19 cellular contexts compared by ENCODE assay signal in genomic region chr6:53340536-53340935, GRCh38. TPM values are rescaled to one million over a fixed set of nuclear protein-coding genes. Genes with fewer than 3 reads are reported as not detected.
A peak's percentile ranks its signal among the peaks of the same experiment; 100 is the strongest.
DNase-seq lines count a peak whose midpoint lies in the region; ATAC-seq, FAIRE-seq and TF ChIP-seq lines count a peak whose summit lies in the region.
"Had no signal": no experiment of that assay in that cellular context is flagged by ENCODE, and none has a peak within 500 bp of the region (broad histone marks: within the 10 kb centered on the region; RNA-seq: fewer than 3 reads in every experiment).

No MANE protein-coding gene starts in this region.

- POLR2A ChIA-PET in GM12878 (lab: Charles Lee), result interaction anchor here (0.8 to 5.8 kb wide), 13 partner anchors 8 to 122 kb away, joined by 3 to 57 read pairs (median 4); partner anchors contain the start of gene ELOVL5
- POLR2A ChIA-PET in WTC11 (lab: Charles Lee), result no interaction called here

- intact Hi-C loops in activated CD4-positive, alpha-beta T cell treated with anti-CD3 and anti-CD28 coated beads, Interleukin-2, amount 10 ng/mL, durations not matched to agents 24 days and 14 days (cut with micrococcal nuclease), result no loop called here
- intact Hi-C loops in GM12878 (cut with micrococcal nuclease; ENCODE audit: unreplicated experiment), result no loop called here

- no TSS peak for BruUV-seq in GM12878 (replicated peaks; lab: Mats Ljungman, UMichigan)

- peak; percentile 6 for ATAC-seq in GM12878
- no peak for ATAC-seq in WTC11
- ATAC-seq in HG03571 (IDR thresholded peaks at IDR 0.05; ENCODE audit: unreplicated experiment), result no peak

- RAD21 ChIA-PET in GM12878 (lab: Charles Lee; ENCODE audit: unreplicated experiment), result interaction anchor here (0.5 to 7.3 kb wide), 30 partner anchors 8 to 169 kb away, joined by 3 to 51 read pairs (median 4); partner anchors contain the start of gene ELOVL5

- peaks cover 97% of the 10 kb centered on the region for H3K79me2 ChIP-seq in OCI-LY1 (ENCODE audit: insufficient read depth, low read length)
- H3K79me2 ChIP-seq in GM12878 (ENCODE audit: control insufficient read depth, insufficient read depth, low read length), result peaks cover 98% of the 10 kb centered on the region

- peak; percentile 37 for DNase-seq in activated CD4-positive, alpha-beta T cell treated with anti-CD3 and anti-CD28 coated beads, Interleukin-2, amount 10 ng/mL, durations not matched to agents 24 days and 14 days
- DNase-seq in activated CD4-positive, alpha-beta T cell treated with anti-CD3 and anti-CD28 coated beads, Interleukin-2, amount 50 U/mL, for 4 hours, result no peak
- DNase-seq in GM12878 (ENCODE audit: low read depth, low spot score) (no peak), NCI-H2227 treated with DMSO at 0.1 percent for 48 hours (lab: John Stamatoyannopoulos, UW) (no peak), WTC11 (ENCODE audit: low spot score) (no peak)
- DNase-seq: 8988T, COR-L47, H7, IMR-90, NCI-H1436, NCI-H2029 treated with DMSO at 0.1 percent for 48 hours, NCI-H2171 treated with DMSO at 0.1 percent for 48 hours, NCI-H510A, Right ventricle myocardium superior had no signal

- no peak overlapping the region for H3K9ac ChIP-seq in OCI-LY1 (ENCODE audit: low read length)
- H3K9ac ChIP-seq in GM12878 (ENCODE audit: control insufficient read depth, insufficient read depth, low read length), result no peak overlapping the region
- no peak overlapping the region for H3K9ac ChIP-seq in subcutaneous abdominal adipose tissue (ENCODE audit: low read length in 5 of 5)

- H3K27me3 Mint-ChIP-seq in activated CD4-positive, alpha-beta T cell treated with anti-CD3 and anti-CD28 coated beads, Interleukin-2, amount 10 ng/mL, durations not matched to agents 24 days and 14 days, result no peaks in the 10 kb centered on the region
- no peaks in the 10 kb centered on the region for H3K27me3 Mint-ChIP-seq in WTC11 (ENCODE audit: low read depth)

- TF ChIP-seq CTCF in OCI-LY1 (IDR thresholded peaks at IDR 0.05; ENCODE audit: low read length), result no peak
- TF ChIP-seq CTCF in GM12878 (IDR thresholded peaks at IDR 0.05 in 2 of 3, conservative IDR thresholded peaks at IDR 0.05 in 1 of 3; ENCODE audit: control insufficient read depth in 2 of 3, extremely low read depth in 1 of 3, insufficient read depth in 1 of 3, low read depth in 3 of 3, low read length in 3 of 3), result no peak
- TF ChIP-seq CTCF in WTC11 (IDR thresholded peaks at IDR 0.05), result no peak

- TF ChIP-seq POLR2A in GM12878 (IDR thresholded peaks at IDR 0.05; ENCODE audit: low read depth, low read length), result no peak

- no peaks in the 10 kb centered on the region for H4K20me1 ChIP-seq in OCI-LY1 (ENCODE audit: insufficient read depth, low read length)
- no peaks in the 10 kb centered on the region for H4K20me1 ChIP-seq in GM12878 (ENCODE audit: control insufficient read depth, insufficient read depth)

- FAIRE-seq in GM12878 (lab: Jason Lieb, UNC), result no peak
- FAIRE-seq: RCC 7860 had no signal

- H3K27ac Mint-ChIP-seq in activated CD4-positive, alpha-beta T cell treated with anti-CD3 and anti-CD28 coated beads, Interleukin-2, amount 10 ng/mL, durations not matched to agents 24 days and 14 days, result no peak overlapping the region
- H3K27ac Mint-ChIP-seq in WTC11, result no peak overlapping the region

- no peak overlapping the region for H3K27ac ChIP-seq in OCI-LY1 (ENCODE audit: low read depth, low read length, poor library complexity, severe bottlenecking)
- no peak overlapping the region for H3K27ac ChIP-seq in GM12878 (ENCODE audit: control insufficient read depth, insufficient read depth)
- H3K27ac ChIP-seq in subcutaneous abdominal adipose tissue (ENCODE audit: low read depth, low read length), result peak overlapping the region; percentile 49
- H3K27ac ChIP-seq: SK-N-MC had no signal

- H3K27me3 ChIP-seq in OCI-LY1 (ENCODE audit: insufficient read depth, low read length) (no peaks in the 10 kb centered on the region), GM12878 (replicated peaks in 1 of 2; ENCODE audit: control insufficient read depth in 2 of 2, insufficient read depth in 2 of 2, low read length in 1 of 2) (no peaks in the 10 kb centered on the region), subcutaneous abdominal adipose tissue (ENCODE audit: control insufficient read depth in 5 of 5, insufficient read depth in 4 of 5, low read length in 5 of 5) (no peaks in the 10 kb centered on the region)

- no peaks in the 10 kb centered on the region for H3K9me3 Mint-ChIP-seq in activated CD4-positive, alpha-beta T cell treated with anti-CD3 and anti-CD28 coated beads, Interleukin-2, amount 10 ng/mL, durations not matched to agents 24 days and 14 days
- H3K9me3 Mint-ChIP-seq in WTC11, result no peaks in the 10 kb centered on the region

- 0 out of 2 replicates have a peak, but pooled peaks cover 3% of the 10 kb centered on the region for H3F3A ChIP-seq in OCI-LY1 (ENCODE audit: insufficient read depth, low read length)

- H3K9me2 ChIP-seq in OCI-LY1 (ENCODE audit: low read depth, low read length), result no peaks in the 10 kb centered on the region

- H3K4me3 Mint-ChIP-seq in activated CD4-positive, alpha-beta T cell treated with anti-CD3 and anti-CD28 coated beads, Interleukin-2, amount 10 ng/mL, durations not matched to agents 24 days and 14 days, result no peak overlapping the region
- H3K4me3 Mint-ChIP-seq in WTC11, result no peak overlapping the region

- CTCF ChIA-PET in GM12878 (lab: Yijun Ruan, JAX), result interaction anchor here (1.0 to 3.1 kb wide), 12 partner anchors 10 to 168 kb away, joined by 3 to 31 read pairs (median 4); no protein-coding TSS in a partner anchor
- CTCF ChIA-PET in WTC11 (lab: Charles Lee), result no interaction called here

- H2AFZ ChIP-seq in OCI-LY1 (ENCODE audit: low read length) (no peak overlapping the region), GM12878 (ENCODE audit: control insufficient read depth, low read depth, low read length) (no peak overlapping the region)

- no peak for TF ChIP-seq EP300 in GM12878 (IDR thresholded peaks at IDR 0.05; ENCODE audit: borderline replicate concordance in 1 of 2, control insufficient read depth in 1 of 2, low read depth in 2 of 2, low read length in 2 of 2)

- H3K4me2 ChIP-seq in OCI-LY1 (ENCODE audit: low read length), result peak overlapping the region; percentile 51; the same call in 1 of the 2 replicates
- peak overlapping the region; percentile 6 for H3K4me2 ChIP-seq in GM12878 (ENCODE audit: control insufficient read depth, insufficient read depth)

- H3K4me1 ChIP-seq in OCI-LY1 (ENCODE audit: insufficient read depth, low read length, severe bottlenecking) (peaks cover 95% of the 10 kb centered on the region), GM12878 (ENCODE audit: control insufficient read depth, insufficient read depth, low read length) (peaks cover 28% of the 10 kb centered on the region), subcutaneous abdominal adipose tissue (ENCODE audit: control insufficient read depth in 5 of 5, insufficient read depth in 5 of 5, low read length in 5 of 5) (peaks cover 6 to 86% (median 75%) of the 10 kb centered on the region in 5 donors)

- no peak for TF ChIP-seq RAD21 in GM12878 (IDR thresholded peaks at IDR 0.05; ENCODE audit: insufficient read depth, low read depth, low read length)

- H3K36me3 Mint-ChIP-seq in activated CD4-positive, alpha-beta T cell treated with anti-CD3 and anti-CD28 coated beads, Interleukin-2, amount 10 ng/mL, durations not matched to agents 24 days and 14 days (ENCODE audit: low read depth), result peaks cover 21% of the 10 kb centered on the region
- H3K36me3 Mint-ChIP-seq in WTC11, result peaks cover 10% of the 10 kb centered on the region

- SMC1A ChIA-PET in GM12878 (lab: Charles Lee; ENCODE audit: uncharacterized antibody, unreplicated experiment), result interaction anchor here (0.6 to 8.2 kb wide), 28 partner anchors 7 to 169 kb away, joined by 3 to 135 read pairs (median 6); partner anchors contain the start of gene ELOVL5

- 51% methylated on average over 2 of the region's 2 CpGs for WGBS in GM12878 (ENCODE audit: insufficient coverage, insufficient replicate concordance, low lambda C conversion rate, missing lambda C conversion rate)

- in situ Hi-C loops in GM12878 (cut with MboI), result no loop called here

- peaks cover 79% of the 10 kb centered on the region for H3K4me1 Mint-ChIP-seq in activated CD4-positive, alpha-beta T cell treated with anti-CD3 and anti-CD28 coated beads, Interleukin-2, amount 10 ng/mL, durations not matched to agents 24 days and 14 days
- peaks cover 71% of the 10 kb centered on the region for H3K4me1 Mint-ChIP-seq in WTC11

- H3K36me3 ChIP-seq in OCI-LY1 (ENCODE audit: insufficient read depth, low read length) (peaks cover 35% of the 10 kb centered on the region; the same call in 1 of the 2 replicates), GM12878 (ENCODE audit: control insufficient read depth in 2 of 2, insufficient read depth in 2 of 2, low read length in 1 of 2) (peaks cover 2 to 11% of the 10 kb centered on the region in 2 experiments; a peak in 2 of 4 replicates), subcutaneous abdominal adipose tissue (ENCODE audit: control insufficient read depth in 5 of 5, insufficient read depth in 5 of 5, low read length in 5 of 5) (peaks cover 4 to 14% (median 10%) of the 10 kb centered on the region in 5 donors)

- H3K4me3 ChIP-seq in OCI-LY1 (ENCODE audit: low read depth, low read length, poor library complexity, severe bottlenecking) (no peak overlapping the region), GM12878 (no peak overlapping the region), subcutaneous abdominal adipose tissue (ENCODE audit: low read depth in 1 of 5, low read length in 5 of 5) (no peak overlapping the region)
- H3K4me3 ChIP-seq: SK-N-MC had no signal

- H3K9me3 ChIP-seq in OCI-LY1 (ENCODE audit: low read length), result no peaks in the 10 kb centered on the region
- H3K9me3 ChIP-seq in GM12878 (replicated peaks; ENCODE audit: control insufficient read depth, insufficient read depth, low read length), result no peaks in the 10 kb centered on the region; the same call in 2 of the 3 replicates
- no peaks in the 10 kb centered on the region for H3K9me3 ChIP-seq in subcutaneous abdominal adipose tissue (ENCODE audit: control insufficient read depth in 5 of 5, low read length in 5 of 5)

RNA-seq across cellular contexts. Expression of gene ELOVL5, which starts 8.2 kb away (rescaled TPM):
- 122 and 126 TPM in 2 replicates for total RNA-seq in activated CD4-positive, alpha-beta T cell treated with anti-CD3 and anti-CD28 coated beads, Interleukin-2, amount 10 ng/mL, durations not matched to agents 24 days and 14 days
- 309 and 344 TPM in 2 replicates for total RNA-seq in GM12878 (2013; cell fraction: nucleolus; rRNA removed)
- total RNA-seq in GM12878 (2014; rRNA removed), result 156 and 169 TPM in 2 replicates
- 187 and 191 TPM in 2 replicates for total RNA-seq in GM12878 (2014; rRNA removed; fragmentation: Illumina TruSeq; extraction: Trizol)
- 187 and 196 TPM in 2 replicates for total RNA-seq in GM12878 (2021)
- polyA plus RNA-seq in GM12878 (2011; ENCODE audit: low read depth), result 55.1 TPM
- polyA plus RNA-seq in GM12878 (2011; rRNA removed), result 215 and 245 TPM in 2 replicates
- 120 and 132 TPM in 2 replicates for polyA plus RNA-seq in GM12878 (2011; cell fraction: cytosol; rRNA removed)
- polyA plus RNA-seq in GM12878 (2011; cell fraction: nucleus; rRNA removed), result 189 and 251 TPM in 2 replicates
- polyA plus RNA-seq in GM12878 (2012), result 82.4 and 87.4 TPM in 2 replicates
- 241 and 312 TPM in 2 replicates for polyA plus RNA-seq in GM12878 (2014; fragmentation: Illumina TruSeq; extraction: Trizol)
- polyA plus RNA-seq in GM12878 (2014; fragmentation: Nextera tagmentation; extraction: Ambion mirVana), result 100 to 1,000 TPM; 187 to 195 TPM
- polyA plus RNA-seq in GM12878 (2014; rRNA removed), result 162 and 163 TPM in 2 replicates
- polyA plus RNA-seq in GM12878 (2016; fragmentation: Nextera tagmentation; extraction: Ambion mirVana), result 100 to 1,000 TPM; 226 to 229 TPM
- polyA minus RNA-seq in GM12878 (2011; rRNA and poly(A)+ RNA removed), result 305 and 322 TPM in 2 replicates
- 104 and 118 TPM in 2 replicates for polyA minus RNA-seq in GM12878 (2011; cell fraction: cytosol; rRNA and poly(A)+ RNA removed)
- polyA minus RNA-seq in GM12878 (2011; cell fraction: nucleus; rRNA and poly(A)+ RNA removed), result 126 and 135 TPM in 2 replicates
- 122 to 139 TPM (median 137 TPM) in 3 replicates for total RNA-seq in WTC11 (2021)
